1 cellular context compared by ENCODE assay signal in genomic region chr18:79528846-79529245, GRCh38.
TF ChIP-seq lines count a peak whose summit lies in the region.

No MANE protein-coding gene starts in this region.

TF ChIP-seq in K562, 482 proteins besides CTCF, POLR2A, EP300 and RAD21 (continued from another document):
- TF ChIP-seq, protein P1, sequence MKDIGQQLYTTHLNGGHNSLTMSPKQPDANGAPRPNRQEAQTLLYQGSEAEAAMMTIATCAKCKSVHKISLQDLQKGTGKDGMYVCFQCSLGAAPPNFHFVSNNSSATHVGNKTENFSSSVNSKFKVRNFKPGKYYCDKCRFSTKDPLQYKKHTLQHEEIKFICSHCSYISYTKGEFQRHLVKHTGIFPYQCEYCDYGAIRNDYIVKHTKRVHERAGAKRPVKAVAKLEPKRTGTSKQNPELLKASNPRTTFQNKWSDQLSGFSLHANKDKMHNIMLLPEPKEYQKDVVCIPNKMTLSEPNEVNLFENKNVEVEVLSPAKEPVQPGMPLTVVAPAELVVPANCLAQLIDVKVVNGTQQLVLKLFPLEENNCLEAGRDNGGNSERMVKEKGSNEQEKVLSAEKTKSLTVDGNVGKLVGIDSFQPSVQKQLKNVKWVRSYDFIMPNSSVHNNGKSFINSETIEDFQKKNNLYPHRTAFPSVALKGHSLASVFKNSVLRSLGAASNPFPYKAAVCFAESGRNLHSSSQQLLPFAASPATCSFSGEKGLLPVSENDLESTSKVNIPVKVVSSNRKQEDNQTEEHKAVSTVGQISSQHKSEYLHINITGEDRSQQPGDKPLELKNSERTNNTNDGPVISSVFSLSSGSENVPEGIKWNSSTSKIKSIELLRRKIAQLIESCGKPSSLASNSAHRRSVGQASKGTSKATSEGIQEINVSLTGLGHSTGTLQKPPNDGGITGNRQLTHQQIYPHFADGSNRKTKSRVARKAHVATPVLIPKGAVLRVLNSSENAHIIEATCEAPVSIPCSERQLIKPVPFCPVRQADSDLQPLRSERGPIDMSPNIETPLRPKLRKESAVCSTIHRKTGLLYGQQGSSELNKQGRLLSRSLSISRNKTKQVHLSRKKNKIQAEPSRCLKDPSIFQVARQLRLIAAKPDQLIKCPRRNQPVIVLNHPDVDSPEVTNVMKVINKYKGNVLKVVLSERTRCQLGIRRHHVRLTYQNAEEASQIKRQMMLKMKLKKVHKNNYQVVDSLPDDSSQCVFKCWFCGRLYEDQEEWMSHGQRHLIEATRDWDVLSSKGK (CRISPR knock-in tag; IDR thresholded peaks at IDR 0.05), result no peak
- 0 out of 2 replicates have a peak, but pooled peaks have one; percentile 6 for TF ChIP-seq JUND (IDR thresholded peaks at IDR 0.05; ENCODE audit: borderline replicate concordance, low read depth, low read length)
- TF ChIP-seq JUND (tag; IDR thresholded peaks at IDR 0.05; ENCODE audit: borderline replicate concordance, low read depth, low read length), result no peak
- no peak for TF ChIP-seq KLF1 (tag; IDR thresholded peaks at IDR 0.05)
